In genomic region chr5:54663876-54664275, GRCh38 we compare ENCODE assay signal across 11 cellular contexts.
A peak's percentile ranks its signal among the peaks of the same experiment; 100 is the strongest.
DNase-seq lines count a peak whose midpoint lies in the region; ATAC-seq and TF ChIP-seq lines count a peak whose summit lies in the region.
"Had no signal": no experiment of that assay in that cellular context is flagged by ENCODE, and none has a peak within 500 bp of the region (broad histone marks: within the 10 kb centered on the region; RNA-seq: fewer than 3 reads in every experiment).

No MANE protein-coding gene starts in this region.

- H3K9me3 ChIP-seq in PC-3 (ENCODE audit: low read length) (no peaks in the 10 kb centered on the region), neuronal stem cell (replicated peaks in 1 of 2; ENCODE audit: control insufficient read depth in 2 of 2, insufficient read depth in 1 of 2, low read depth in 1 of 2, low read length in 2 of 2) (no peaks in the 10 kb centered on the region)

- POLR2A ChIA-PET in PC-3 (lab: Charles Lee; ENCODE audit: unreplicated experiment): no interaction called here

- no peaks in the 10 kb centered on the region for H3F3A ChIP-seq in PC-3 (ENCODE audit: low read length, unreplicated experiment)

- TF ChIP-seq CTCF in PC-3 (conservative IDR thresholded peaks at IDR 0.05; ENCODE audit: low read depth, low read length) (no peak), fibroblast of pulmonary artery (IDR thresholded peaks at IDR 0.05; ENCODE audit: low read length, missing control alignments) (no peak), endothelial cell (IDR thresholded peaks at IDR 0.05; ENCODE audit: unreplicated experiment) (no peak)

- no peaks in the 10 kb centered on the region for H3K9me2 ChIP-seq in PC-3 (replicated peaks; ENCODE audit: low read length)

- H3K9ac ChIP-seq in PC-3 (ENCODE audit: low read length): no peak overlapping the region
- no peak overlapping the region for H3K9ac ChIP-seq in neuronal stem cell (ENCODE audit: low read depth, low read length, poor library complexity)

- H3K27me3 Mint-ChIP-seq in endothelial cell (ENCODE audit: unreplicated experiment): no peaks in the 10 kb centered on the region
- H3K27me3 Mint-ChIP-seq: B cell had no signal

- intact Hi-C loops in PC-3 (cut with micrococcal nuclease): no loop called here

- no peaks in the 10 kb centered on the region for H3K79me1 ChIP-seq in neuronal stem cell (ENCODE audit: low read depth, low read length)

- BruUV-seq in PC-3 (replicated peaks; lab: Mats Ljungman, UMichigan): no TSS peak

- H3K4me2 ChIP-seq in PC-3 (ENCODE audit: low read length) (no peak overlapping the region), neuronal stem cell (ENCODE audit: insufficient read depth, low read length, poor library complexity, severe bottlenecking) (no peak overlapping the region)

- no peak overlapping the region for H4K8ac ChIP-seq in neuronal stem cell (ENCODE audit: low read depth, low read length)

- no peak overlapping the region for H3K27ac Mint-ChIP-seq in endothelial cell (ENCODE audit: unreplicated experiment)
- H3K27ac Mint-ChIP-seq: B cell had no signal

- no CpG with 5 or more reads among the region's 5 CpGs for WGBS in neuronal stem cell (ENCODE audit: extremely low coverage in 2 of 2, insufficient read length in 2 of 2, insufficient replicate concordance in 1 of 2), 2 donors

- H3K23ac ChIP-seq in neuronal stem cell (ENCODE audit: low read depth, low read length, poor library complexity): no peak overlapping the region

- H3K9me3 Mint-ChIP-seq in endothelial cell (ENCODE audit: unreplicated experiment): peaks cover 6% of the 10 kb centered on the region

- no peaks in the 10 kb centered on the region for H4K20me1 ChIP-seq in PC-3 (ENCODE audit: low read length)

- no peak overlapping the region for H3K14ac ChIP-seq in neuronal stem cell (ENCODE audit: low read length)

- peaks cover 6% of the 10 kb centered on the region for H3K4me1 Mint-ChIP-seq in endothelial cell (ENCODE audit: unreplicated experiment)

- no peak overlapping the region for H2BK15ac ChIP-seq in neuronal stem cell (ENCODE audit: low read length)

- DNase-seq in AG08395 (ENCODE audit: low spot score) (peak; percentile 83), PC-3 (peak; percentile 43), fibroblast of pulmonary artery (ENCODE audit: low read depth) (peak; percentile 95), neuronal stem cell (ENCODE audit: low spot score) (no peak), endothelial cell (ENCODE audit: low spot score) (no peak), iPS-NIHi11 (ENCODE audit: low spot score) (no peak)
- DNase-seq: activated effector memory CD4-positive, alpha-beta T cell treated with Interleukin-2 at 50 U/mL for 16 hours; NCI-H1092 had no signal

- no peak overlapping the region for H2AK5ac ChIP-seq in neuronal stem cell (ENCODE audit: low read depth, low read length)

- no peak overlapping the region for H2AFZ ChIP-seq in PC-3 (ENCODE audit: low read length)
- peak overlapping the region; percentile 6 for H2AFZ ChIP-seq in neuronal stem cell (ENCODE audit: low read length)

- ATAC-seq in PC-3: no peak
- ATAC-seq in GM21717 (IDR thresholded peaks at IDR 0.05; ENCODE audit: unreplicated experiment): no peak
- no peak for ATAC-seq in GM18517 (IDR thresholded peaks at IDR 0.05; ENCODE audit: unreplicated experiment)

- H2BK12ac ChIP-seq in neuronal stem cell (ENCODE audit: low read length): no peak overlapping the region

- no peak overlapping the region for H3K4ac ChIP-seq in neuronal stem cell (ENCODE audit: low read length)

- no peak overlapping the region for H2BK5ac ChIP-seq in neuronal stem cell (ENCODE audit: low read length)

- H3K36me3 ChIP-seq in PC-3 (ENCODE audit: low read depth, low read length): no peaks in the 10 kb centered on the region
- no peaks in the 10 kb centered on the region for H3K36me3 ChIP-seq in neuronal stem cell (replicated peaks in 1 of 2; ENCODE audit: control insufficient read depth in 2 of 2, insufficient read depth in 2 of 2, low read length in 2 of 2)

- no peak overlapping the region for H3K4me3 Mint-ChIP-seq in endothelial cell (ENCODE audit: unreplicated experiment)
- H3K4me3 Mint-ChIP-seq: B cell had no signal

- CTCF ChIA-PET in PC-3 (lab: Charles Lee): no interaction called here

- no peak overlapping the region for H3K18ac ChIP-seq in neuronal stem cell (ENCODE audit: low read length)

- H3K4me1 ChIP-seq in PC-3 (ENCODE audit: insufficient read depth, low read length) (no peaks in the 10 kb centered on the region), neuronal stem cell (ENCODE audit: control insufficient read depth in 2 of 2, insufficient read depth in 1 of 2, low read depth in 1 of 2, low read length in 2 of 2) (peaks cover 0 to 2% of the 10 kb centered on the region in 2 donors)

- H3K27me3 ChIP-seq in PC-3 (ENCODE audit: low read length) (no peaks in the 10 kb centered on the region), neuronal stem cell (ENCODE audit: control insufficient read depth in 3 of 3, insufficient read depth in 3 of 3, low read depth in 1 of 3, low read length in 3 of 3) (no peaks in the 10 kb centered on the region)

- no peaks in the 10 kb centered on the region for H3K79me2 ChIP-seq in PC-3 (ENCODE audit: low read length)

- H3K4me3 ChIP-seq in PC-3 (ENCODE audit: low read length) (no peak overlapping the region), fibroblast of pulmonary artery (replicated peaks; ENCODE audit: low read depth, low read length) (no peak overlapping the region), neuronal stem cell (ENCODE audit: low read length in 2 of 2) (no peak overlapping the region)

- H3K27ac ChIP-seq in PC-3 (ENCODE audit: low read length): no peak overlapping the region
- H3K27ac ChIP-seq in neuronal stem cell (replicated peaks; ENCODE audit: low read length): no peak overlapping the region

- H2BK120ac ChIP-seq in neuronal stem cell (ENCODE audit: low read depth, low read length): no peak overlapping the region

- peaks cover 7% of the 10 kb centered on the region for H3K36me3 Mint-ChIP-seq in endothelial cell (ENCODE audit: low read depth, unreplicated experiment)

- H4K91ac ChIP-seq in neuronal stem cell (ENCODE audit: low read depth, low read length, poor library complexity): no peak overlapping the region

Comparison
In these comparisons a context has a peak if more than half of its experiments do, and no peak if none do; other contexts are left out.
1. DNase-seq: peak in AG08395 (single experiment), PC-3 (single experiment) and fibroblast of pulmonary artery (single experiment); none in neuronal stem cell (single experiment), endothelial cell (single experiment) and iPS-NIHi11 (single experiment).